In the genomic region with DNA sequence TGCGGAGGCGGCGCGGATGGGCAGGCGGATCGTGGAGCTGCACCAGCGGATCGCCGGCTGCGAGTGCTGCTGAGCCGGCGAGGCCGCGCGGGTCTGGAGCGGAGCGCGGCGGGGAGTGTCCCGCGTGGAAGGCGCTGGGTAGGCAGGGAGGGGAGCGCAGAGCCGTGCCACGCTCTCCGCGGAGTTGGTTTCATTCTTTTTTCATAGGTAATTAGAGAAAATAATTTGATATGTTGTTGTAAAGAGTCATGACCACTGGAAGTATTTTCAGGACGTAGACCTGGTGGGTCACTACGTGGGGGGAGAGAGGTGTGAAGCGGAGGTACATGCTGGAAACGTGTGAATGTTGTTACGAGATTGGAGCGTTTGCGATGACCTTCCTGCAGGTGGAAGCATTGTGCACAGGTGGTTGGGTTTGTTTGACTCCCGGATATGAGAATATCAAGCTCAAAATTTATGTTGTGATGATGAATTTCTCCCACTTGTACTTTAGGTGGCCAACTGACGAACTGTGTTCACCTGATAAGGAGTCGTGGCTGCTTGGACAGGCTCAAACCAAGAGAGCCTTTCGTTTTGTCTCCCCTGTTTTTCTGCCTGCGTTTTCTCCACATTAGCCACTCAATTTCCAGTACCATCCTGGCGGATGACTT, we compare ENCODE assay signal across 1 cellular context.
TF ChIP-seq lines count a peak whose summit lies in the region.

No MANE protein-coding gene starts in this region.

TF ChIP-seq in GM12878, 131 proteins besides CTCF, POLR2A, EP300 and RAD21 (continued from another document):
- TF ChIP-seq, protein P1, sequence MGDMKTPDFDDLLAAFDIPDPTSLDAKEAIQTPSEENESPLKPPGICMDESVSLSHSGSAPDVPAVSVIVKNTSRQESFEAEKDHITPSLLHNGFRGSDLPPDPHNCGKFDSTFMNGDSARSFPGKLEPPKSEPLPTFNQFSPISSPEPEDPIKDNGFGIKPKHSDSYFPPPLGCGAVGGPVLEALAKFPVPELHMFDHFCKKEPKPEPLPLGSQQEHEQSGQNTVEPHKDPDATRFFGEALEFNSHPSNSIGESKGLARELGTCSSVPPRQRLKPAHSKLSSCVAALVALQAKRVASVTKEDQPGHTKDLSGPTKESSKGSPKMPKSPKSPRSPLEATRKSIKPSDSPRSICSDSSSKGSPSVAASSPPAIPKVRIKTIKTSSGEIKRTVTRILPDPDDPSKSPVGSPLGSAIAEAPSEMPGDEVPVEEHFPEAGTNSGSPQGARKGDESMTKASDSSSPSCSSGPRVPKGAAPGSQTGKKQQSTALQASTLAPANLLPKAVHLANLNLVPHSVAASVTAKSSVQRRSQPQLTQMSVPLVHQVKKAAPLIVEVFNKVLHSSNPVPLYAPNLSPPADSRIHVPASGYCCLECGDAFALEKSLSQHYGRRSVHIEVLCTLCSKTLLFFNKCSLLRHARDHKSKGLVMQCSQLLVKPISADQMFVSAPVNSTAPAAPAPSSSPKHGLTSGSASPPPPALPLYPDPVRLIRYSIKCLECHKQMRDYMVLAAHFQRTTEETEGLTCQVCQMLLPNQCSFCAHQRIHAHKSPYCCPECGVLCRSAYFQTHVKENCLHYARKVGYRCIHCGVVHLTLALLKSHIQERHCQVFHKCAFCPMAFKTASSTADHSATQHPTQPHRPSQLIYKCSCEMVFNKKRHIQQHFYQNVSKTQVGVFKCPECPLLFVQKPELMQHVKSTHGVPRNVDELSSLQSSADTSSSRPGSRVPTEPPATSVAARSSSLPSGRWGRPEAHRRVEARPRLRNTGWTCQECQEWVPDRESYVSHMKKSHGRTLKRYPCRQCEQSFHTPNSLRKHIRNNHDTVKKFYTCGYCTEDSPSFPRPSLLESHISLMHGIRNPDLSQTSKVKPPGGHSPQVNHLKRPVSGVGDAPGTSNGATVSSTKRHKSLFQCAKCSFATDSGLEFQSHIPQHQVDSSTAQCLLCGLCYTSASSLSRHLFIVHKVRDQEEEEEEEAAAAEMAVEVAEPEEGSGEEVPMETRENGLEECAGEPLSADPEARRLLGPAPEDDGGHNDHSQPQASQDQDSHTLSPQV (IDR thresholded peaks at IDR 0.05): no peak
- no peak for TF ChIP-seq SIX5 (IDR thresholded peaks at IDR 0.05; ENCODE audit: low read depth, low read length, severe bottlenecking)
- TF ChIP-seq SIN3A (IDR thresholded peaks at IDR 0.05; ENCODE audit: low read depth, low read length): 0 out of 2 replicates have a peak, but pooled peaks have one; percentile 48
- no peak for TF ChIP-seq CBX5 (IDR thresholded peaks at IDR 0.05; ENCODE audit: low read depth)
- TF ChIP-seq MTA3 (IDR thresholded peaks at IDR 0.05; ENCODE audit: borderline replicate concordance, low read length): no peak
- TF ChIP-seq, protein P2, sequence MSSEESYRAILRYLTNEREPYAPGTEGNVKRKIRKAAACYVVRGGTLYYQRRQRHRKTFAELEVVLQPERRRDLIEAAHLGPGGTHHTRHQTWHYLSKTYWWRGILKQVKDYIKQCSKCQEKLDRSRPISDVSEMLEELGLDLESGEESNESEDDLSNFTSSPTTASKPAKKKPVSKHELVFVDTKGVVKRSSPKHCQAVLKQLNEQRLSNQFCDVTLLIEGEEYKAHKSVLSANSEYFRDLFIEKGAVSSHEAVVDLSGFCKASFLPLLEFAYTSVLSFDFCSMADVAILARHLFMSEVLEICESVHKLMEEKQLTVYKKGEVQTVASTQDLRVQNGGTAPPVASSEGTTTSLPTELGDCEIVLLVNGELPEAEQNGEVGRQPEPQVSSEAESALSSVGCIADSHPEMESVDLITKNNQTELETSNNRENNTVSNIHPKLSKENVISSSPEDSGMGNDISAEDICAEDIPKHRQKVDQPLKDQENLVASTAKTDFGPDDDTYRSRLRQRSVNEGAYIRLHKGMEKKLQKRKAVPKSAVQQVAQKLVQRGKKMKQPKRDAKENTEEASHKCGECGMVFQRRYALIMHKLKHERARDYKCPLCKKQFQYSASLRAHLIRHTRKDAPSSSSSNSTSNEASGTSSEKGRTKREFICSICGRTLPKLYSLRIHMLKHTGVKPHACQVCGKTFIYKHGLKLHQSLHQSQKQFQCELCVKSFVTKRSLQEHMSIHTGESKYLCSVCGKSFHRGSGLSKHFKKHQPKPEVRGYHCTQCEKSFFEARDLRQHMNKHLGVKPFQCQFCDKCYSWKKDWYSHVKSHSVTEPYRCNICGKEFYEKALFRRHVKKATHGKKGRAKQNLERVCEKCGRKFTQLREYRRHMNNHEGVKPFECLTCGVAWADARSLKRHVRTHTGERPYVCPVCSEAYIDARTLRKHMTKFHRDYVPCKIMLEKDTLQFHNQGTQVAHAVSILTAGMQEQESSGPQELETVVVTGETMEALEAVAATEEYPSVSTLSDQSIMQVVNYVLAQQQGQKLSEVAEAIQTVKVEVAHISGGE (CRISPR knock-in tag; IDR thresholded peaks at IDR 0.05): no peak
- TF ChIP-seq ESRRA (IDR thresholded peaks at IDR 0.05; ENCODE audit: low read length): no peak
- no peak for TF ChIP-seq SMAD5 (IDR thresholded peaks at IDR 0.05; ENCODE audit: low read depth)
- no peak for TF ChIP-seq MYB (IDR thresholded peaks at IDR 0.05; ENCODE audit: borderline replicate concordance, low read depth, low read length)
- no peak for TF ChIP-seq TCF3 (IDR thresholded peaks at IDR 0.05; ENCODE audit: borderline replicate concordance, insufficient read depth, low read depth, low read length)
- no peak for TF ChIP-seq DPF2 (IDR thresholded peaks at IDR 0.05)
- TF ChIP-seq POU2F2 (IDR thresholded peaks at IDR 0.05; ENCODE audit: borderline replicate concordance, low read depth, low read length): 0 out of 3 replicates have a peak, but pooled peaks have one; percentile 6
- TF ChIP-seq HCFC1 (IDR thresholded peaks at IDR 0.05; ENCODE audit: low read length): no peak
- TF ChIP-seq, protein P3, sequence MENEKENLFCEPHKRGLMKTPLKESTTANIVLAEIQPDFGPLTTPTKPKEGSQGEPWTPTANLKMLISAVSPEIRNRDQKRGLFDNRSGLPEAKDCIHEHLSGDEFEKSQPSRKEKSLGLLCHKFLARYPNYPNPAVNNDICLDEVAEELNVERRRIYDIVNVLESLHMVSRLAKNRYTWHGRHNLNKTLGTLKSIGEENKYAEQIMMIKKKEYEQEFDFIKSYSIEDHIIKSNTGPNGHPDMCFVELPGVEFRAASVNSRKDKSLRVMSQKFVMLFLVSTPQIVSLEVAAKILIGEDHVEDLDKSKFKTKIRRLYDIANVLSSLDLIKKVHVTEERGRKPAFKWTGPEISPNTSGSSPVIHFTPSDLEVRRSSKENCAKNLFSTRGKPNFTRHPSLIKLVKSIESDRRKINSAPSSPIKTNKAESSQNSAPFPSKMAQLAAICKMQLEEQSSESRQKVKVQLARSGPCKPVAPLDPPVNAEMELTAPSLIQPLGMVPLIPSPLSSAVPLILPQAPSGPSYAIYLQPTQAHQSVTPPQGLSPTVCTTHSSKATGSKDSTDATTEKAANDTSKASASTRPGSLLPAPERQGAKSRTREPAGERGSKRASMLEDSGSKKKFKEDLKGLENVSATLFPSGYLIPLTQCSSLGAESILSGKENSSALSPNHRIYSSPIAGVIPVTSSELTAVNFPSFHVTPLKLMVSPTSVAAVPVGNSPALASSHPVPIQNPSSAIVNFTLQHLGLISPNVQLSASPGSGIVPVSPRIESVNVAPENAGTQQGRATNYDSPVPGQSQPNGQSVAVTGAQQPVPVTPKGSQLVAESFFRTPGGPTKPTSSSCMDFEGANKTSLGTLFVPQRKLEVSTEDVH (IDR thresholded peaks at IDR 0.05; ENCODE audit: low read depth, partially characterized antibody): no peak
- no peak for TF ChIP-seq SUPT20H (IDR thresholded peaks at IDR 0.05; ENCODE audit: borderline replicate concordance, control insufficient read depth, low read depth, low read length)
- TF ChIP-seq ZNF217 (IDR thresholded peaks at IDR 0.05): no peak
